Comparison of ENCODE assay signal across 25 cellular contexts in genomic region chr12:52920937-52921336, GRCh38. TPM values are rescaled to one million over a fixed set of nuclear protein-coding genes. Genes with fewer than 3 reads are reported as not detected.
DNase-seq lines count a peak whose midpoint lies in the region; ATAC-seq and TF ChIP-seq lines count a peak whose summit lies in the region.
"Had no signal": no experiment of that assay in that cellular context is flagged by ENCODE, and none has a peak within 500 bp of the region (broad histone marks: within the 10 kb centered on the region; RNA-seq: fewer than 3 reads in every experiment).

No MANE protein-coding gene starts in this region.

- H3K9me3 ChIP-seq in HEK293 (ENCODE audit: control insufficient read depth, insufficient read depth, low read depth, low read length) = no peaks in the 10 kb centered on the region
- H3K9me3 ChIP-seq in mesodermal cell (ENCODE audit: control insufficient read depth, low read length) = no peaks in the 10 kb centered on the region
- H3K9me3 ChIP-seq: breast epithelium, thyroid gland had no signal

- no peak for ATAC-seq in GM21786 (IDR thresholded peaks at IDR 0.05; ENCODE audit: unreplicated experiment)
- ATAC-seq: activated CD8-positive, alpha-beta memory T cell treated with anti-CD3 and anti-CD28 coated beads, Interleukin-2, amount 10 ng/mL, durations not matched to agents 7 days and 5 days; activated naive CD8-positive, alpha-beta T cell treated with anti-CD3 and anti-CD28 coated beads, Interleukin-2, amount 50 U/mL, for 24 hours; foreskin keratinocyte; left cardiac atrium; right cardiac atrium; stimulated activated naive B cell treated with anti-CD40 and anti-IgM and Interleukin-4, amounts not matched to agents 10 μg/mL and 1 μg/mL and 100 μg/mL, for 72 hours had no signal

- no peaks in the 10 kb centered on the region for H3K27me3 Mint-ChIP-seq in Calu3 (ENCODE audit: unreplicated experiment)

- peaks cover 17% of the 10 kb centered on the region for H3K4me1 Mint-ChIP-seq in Calu3 (ENCODE audit: low read depth, unreplicated experiment)
- H3K4me1 Mint-ChIP-seq: activated naive CD8-positive, alpha-beta T cell treated with anti-CD3 and anti-CD28 coated beads, Interleukin-2, amount 50 U/mL, for 24 hours; CD4-positive, alpha-beta memory T cell had no signal

- no peaks in the 10 kb centered on the region for H3K27me3 ChIP-seq in dorsolateral prefrontal cortex
- H3K27me3 ChIP-seq: breast epithelium, thyroid gland had no signal

- H3K36me3 ChIP-seq in HEK293 (ENCODE audit: control insufficient read depth in 2 of 2, insufficient read depth in 1 of 2, low read length in 2 of 2) = no peaks in the 10 kb centered on the region
- H3K36me3 ChIP-seq in mesodermal cell (ENCODE audit: control insufficient read depth, insufficient read depth, low read length) = no peaks in the 10 kb centered on the region
- H3K36me3 ChIP-seq: breast epithelium, thyroid gland had no signal

- H3K4me3 ChIP-seq in HEK293 (ENCODE audit: low read depth, low read length) (no peak overlapping the region), mesodermal cell (ENCODE audit: extremely low read depth, insufficient read depth, low read length, poor library complexity, severe bottlenecking) (no peak overlapping the region), dorsolateral prefrontal cortex (no peak overlapping the region)
- H3K4me3 ChIP-seq: breast epithelium, thyroid gland had no signal

- H3K4me1 ChIP-seq in HEK293 (ENCODE audit: control insufficient read depth, insufficient read depth, low read length) (peaks cover 10% of the 10 kb centered on the region), mesodermal cell (ENCODE audit: control insufficient read depth, insufficient read depth, low read length, poor library complexity, severe bottlenecking) (peaks cover 51% of the 10 kb centered on the region)
- H3K4me1 ChIP-seq: breast epithelium had no signal

- intact Hi-C loops in Calu3 (cut with micrococcal nuclease; ENCODE audit: unreplicated experiment) = no loop called here
- intact Hi-C loops in dorsolateral prefrontal cortex (cut with DNase I) = no loop called here

- H3K27ac Mint-ChIP-seq in Calu3 (ENCODE audit: unreplicated experiment) = peak overlapping the region; percentile 42
- H3K27ac Mint-ChIP-seq: activated CD8-positive, alpha-beta memory T cell treated with anti-CD3 and anti-CD28 coated beads, Interleukin-2, amount 10 ng/mL, durations not matched to agents 7 days and 5 days; activated naive CD8-positive, alpha-beta T cell treated with anti-CD3 and anti-CD28 coated beads, Interleukin-2, amount 50 U/mL, for 24 hours; CD4-positive, alpha-beta memory T cell; stimulated activated naive B cell treated with anti-CD40 and anti-IgM and Interleukin-4, amounts not matched to agents 10 μg/mL and 1 μg/mL and 100 μg/mL, for 72 hours had no signal

- CTCF ChIA-PET in Calu3 (lab: Charles Lee) (no interaction called here), HEK293 (lab: Yijun Ruan, JAX) (interaction anchor here (1.0 to 3.5 kb wide), 4 partner anchors 13 to 36 kb away, joined by 3 to 18 read pairs (median 4); partner anchors contain the start of gene KRT18)

- H3K27ac ChIP-seq in HEK293 (ENCODE audit: extremely low read depth, low read depth, low read length) = no peak overlapping the region
- H3K27ac ChIP-seq in mesodermal cell (ENCODE audit: low read depth, low read length, severe bottlenecking) = peak overlapping the region; percentile 89
- no peak overlapping the region for H3K27ac ChIP-seq in dorsolateral prefrontal cortex
- H3K27ac ChIP-seq: breast epithelium, epithelial cell of prostate, foreskin keratinocyte, thyroid gland had no signal

- no peak overlapping the region for H3K4me3 Mint-ChIP-seq in Calu3 (ENCODE audit: low read depth, unreplicated experiment)
- H3K4me3 Mint-ChIP-seq: activated CD8-positive, alpha-beta memory T cell treated with anti-CD3 and anti-CD28 coated beads, Interleukin-2, amount 10 ng/mL, durations not matched to agents 7 days and 5 days; activated naive CD8-positive, alpha-beta T cell treated with anti-CD3 and anti-CD28 coated beads, Interleukin-2, amount 50 U/mL, for 24 hours; CD4-positive, alpha-beta memory T cell; stimulated activated naive B cell treated with anti-CD40 and anti-IgM and Interleukin-4, amounts not matched to agents 10 μg/mL and 1 μg/mL and 100 μg/mL, for 72 hours had no signal

- H3K36me3 Mint-ChIP-seq in Calu3 (ENCODE audit: insufficient read depth, unreplicated experiment) = peaks cover 16% of the 10 kb centered on the region
- H3K36me3 Mint-ChIP-seq: activated CD8-positive, alpha-beta memory T cell treated with anti-CD3 and anti-CD28 coated beads, Interleukin-2, amount 10 ng/mL, durations not matched to agents 7 days and 5 days; CD4-positive, alpha-beta memory T cell; stimulated activated naive B cell treated with anti-CD40 and anti-IgM and Interleukin-4, amounts not matched to agents 10 μg/mL and 1 μg/mL and 100 μg/mL, for 72 hours had no signal

- DNase-seq in Calu3 (no peak), astrocyte of the hippocampus (ENCODE audit: low read depth, low spot score) (peak; percentile 16), G401 (ENCODE audit: low spot score) (no peak), kidney tubule cell (ENCODE audit: low spot score) (no peak), dorsolateral prefrontal cortex (no peak)
- DNase-seq: activated CD4-positive, alpha-beta T cell treated with anti-CD3 and anti-CD28 coated beads for 4 hours; activated CD8-positive, alpha-beta memory T cell treated with anti-CD3 and anti-CD28 coated beads, Interleukin-2, amount 10 ng/mL, durations not matched to agents 7 days and 5 days; activated effector memory CD4-positive, alpha-beta T cell treated with Interleukin-2 at 50 U/mL for 16 hours; activated naive CD8-positive, alpha-beta T cell treated with anti-CD3 and anti-CD28 coated beads, Interleukin-2, amount 50 U/mL, for 24 hours; CD4-positive, alpha-beta memory T cell; DMS79; foreskin keratinocyte; left cardiac atrium; MM.1S; NCI-H1436 treated with DMSO at 0.1 percent for 48 hours; NCI-H2227 treated with DMSO at 0.1 percent for 48 hours; right cardiac atrium; stimulated activated naive B cell treated with anti-CD40 and anti-IgM and Interleukin-4, amounts not matched to agents 10 μg/mL and 1 μg/mL and 100 μg/mL, for 72 hours; SW 1271; thyroid gland had no signal

- H3K9me3 Mint-ChIP-seq in Calu3 (ENCODE audit: low read depth, unreplicated experiment) = no peaks in the 10 kb centered on the region
- H3K9me3 Mint-ChIP-seq: activated naive CD8-positive, alpha-beta T cell treated with anti-CD3 and anti-CD28 coated beads, Interleukin-2, amount 50 U/mL, for 24 hours; CD4-positive, alpha-beta memory T cell; stimulated activated naive B cell treated with anti-CD40 and anti-IgM and Interleukin-4, amounts not matched to agents 10 μg/mL and 1 μg/mL and 100 μg/mL, for 72 hours had no signal

- BruUV-seq in Calu3 (replicated peaks; lab: Mats Ljungman, UMichigan) = no TSS peak

- in situ Hi-C loops in G401 (cut with HindIII; ENCODE audit: low sequenced_read_pairs) = no loop called here

- POLR2A ChIA-PET in HEK293 (lab: Yijun Ruan, JAX) = interaction anchor here (1.1 to 3.4 kb wide), 2 partner anchors 16 to 20 kb away, joined by 6 to 22 read pairs; partner anchors contain the start of gene KRT8

- TF ChIP-seq CTCF in Calu3 (IDR thresholded peaks at IDR 0.05; ENCODE audit: unreplicated experiment) (no peak), HEK293 (tag by site-specific recombination; IDR thresholded peaks at IDR 0.05) (no peak), dorsolateral prefrontal cortex (IDR thresholded peaks at IDR 0.05 in 54 of 56, conservative IDR thresholded peaks at IDR 0.05 in 2 of 56; ENCODE audit: low read depth in 1 of 56, partially characterized antibody in 56 of 56) (no peak)

TF ChIP-seq in HEK293, 187 proteins besides CTCF, POLR2A, EP300 and RAD21:
- no peak for TF ChIP-seq ZSCAN23 (tag by site-specific recombination; IDR thresholded peaks at IDR 0.05)
- TF ChIP-seq SCRT2 (tag by site-specific recombination; IDR thresholded peaks at IDR 0.05) = peak; percentile 50; the same call in 1 of the 2 replicates

RNA-seq across cellular contexts. Expression of gene KRT8, which starts 16.1 kb away (rescaled TPM):
- total RNA-seq in Calu3 (2022) = 2,474 and 2,821 TPM in 2 replicates
- polyA plus RNA-seq in mesodermal cell (2013, experiment 1 of 2) = 3,226 TPM
- polyA plus RNA-seq in mesodermal cell (2013, experiment 2 of 2) = 3,108 TPM
- 3,912 and 3,929 TPM in 2 replicates for total RNA-seq in G401 (2014; rRNA removed; shearing (Covaris generic))
- 1 to 10 TPM in 10 of 120 experiments, under 1 TPM in 42, not detected in 68; 0.18 to 2.7 (median 0.59) TPM for total RNA-seq in dorsolateral prefrontal cortex

RNA-seq across cellular contexts. Expression of gene KRT18, which starts 28.0 kb away (rescaled TPM):
- total RNA-seq in Calu3 (2022) (1,777 and 1,816 TPM in 2 replicates), dorsolateral prefrontal cortex (1 to 10 TPM in 54 of 120 experiments, under 1 TPM in 47, not detected in 19; 0.32 to 3.8 (median 1.0) TPM)
- 2,534 TPM for polyA plus RNA-seq in mesodermal cell (2013, experiment 1 of 2)
- polyA plus RNA-seq in mesodermal cell (2013, experiment 2 of 2) = 2,467 TPM
- total RNA-seq in G401 (2014; rRNA removed; shearing (Covaris generic)) = 843 and 873 TPM in 2 replicates

Comparison
In these comparisons a context has a peak if more than half of its experiments do, and no peak if none do; other contexts are left out.
1. RNA of gene KRT8, which starts 16.1 kb away (total RNA-seq): 3,912 to 3,929 TPM in G401 and 2,474 to 2,821 TPM in Calu3; 0.18 to 2.7 TPM in dorsolateral prefrontal cortex; every median in the first group is over 100 times any median in the second.
2. RNA of gene KRT18, which starts 28.0 kb away (total RNA-seq): 1,777 to 1,816 TPM in Calu3 and 843 to 873 TPM in G401; 0.32 to 3.8 TPM in dorsolateral prefrontal cortex; every median in the first group is over 100 times any median in the second.